In the genomic region with DNA sequence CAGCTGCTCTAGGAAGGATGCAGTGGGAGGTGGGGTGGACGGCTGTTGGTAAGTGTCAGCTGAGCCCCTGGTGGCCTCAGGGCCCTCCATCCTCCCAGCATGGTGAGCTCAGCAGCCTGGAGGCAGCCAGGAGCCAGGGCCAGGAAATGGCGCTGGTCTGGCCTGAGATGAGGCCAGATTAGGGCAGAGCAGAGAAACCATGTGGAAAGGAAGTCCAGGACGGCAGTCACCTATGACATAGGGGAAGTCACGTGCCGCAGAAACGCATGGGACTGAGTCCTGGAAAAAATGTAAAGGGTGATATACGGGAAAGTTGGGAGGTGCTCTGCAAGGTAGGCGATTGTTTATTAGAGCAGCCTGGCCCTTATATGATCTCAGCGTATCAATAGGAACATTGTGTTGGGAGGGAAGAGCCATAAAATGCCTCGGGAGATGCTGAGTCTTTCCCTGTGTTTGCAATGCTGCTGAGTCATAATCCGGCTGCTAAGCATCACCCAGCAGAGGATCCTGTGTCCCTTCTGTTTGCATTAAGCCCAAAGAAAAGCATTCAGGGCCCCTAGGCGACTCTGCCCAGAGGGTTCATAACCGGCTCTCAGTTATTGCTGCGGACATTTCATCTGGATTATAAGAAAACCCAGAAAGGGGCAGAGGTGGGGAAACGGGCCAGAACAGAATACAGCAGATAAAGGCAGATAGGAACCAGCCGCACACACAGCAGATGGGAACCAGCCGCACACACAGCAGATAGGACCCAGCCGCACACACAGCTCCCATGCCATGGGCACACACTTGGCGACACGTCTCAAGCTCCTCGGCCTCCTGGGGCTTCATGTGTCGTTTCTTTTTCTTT, we compare ENCODE assay signal across 8 cellular contexts. TPM values are rescaled to one million over a fixed set of nuclear protein-coding genes. Genes with fewer than 3 reads are reported as not detected.
A peak's percentile ranks its signal among the peaks of the same experiment; 100 is the strongest.
DNase-seq lines count a peak whose midpoint lies in the region; ATAC-seq, FAIRE-seq and TF ChIP-seq lines count a peak whose summit lies in the region.

No MANE protein-coding gene starts in this region.

- no peak overlapping the region for H2BK120ac ChIP-seq in trophoblast cell (ENCODE audit: insufficient read depth, low read length, poor library complexity)

- no peak overlapping the region for H3K18ac ChIP-seq in trophoblast cell (ENCODE audit: low read length)

- no peaks in the 10 kb centered on the region for H3K9me3 Mint-ChIP-seq in activated T-cell treated with anti-CD3 and anti-CD28 coated beads, Interleukin-2, amount 50 U/mL, for 72 hours

- peaks cover 16% of the 10 kb centered on the region for H3K4me1 Mint-ChIP-seq in activated T-cell treated with anti-CD3 and anti-CD28 coated beads, Interleukin-2, amount 50 U/mL, for 72 hours (ENCODE audit: low read depth)

- TF ChIP-seq CTCF in RWPE2 (IDR thresholded peaks at IDR 0.05; ENCODE audit: poor library complexity, severe bottlenecking) (no peak), fibroblast of mammary gland (conservative IDR thresholded peaks at IDR 0.05; ENCODE audit: control insufficient read depth, insufficient read depth, low read depth, low read length) (no peak)

- no peak overlapping the region for H3K9ac ChIP-seq in trophoblast cell (ENCODE audit: low read length)

- H3K36me3 Mint-ChIP-seq in activated T-cell treated with anti-CD3 and anti-CD28 coated beads, Interleukin-2, amount 50 U/mL, for 72 hours (ENCODE audit: insufficient read depth in 2 of 2), result no peaks in the 10 kb centered on the region

- H4K91ac ChIP-seq in trophoblast cell (ENCODE audit: low read depth, low read length), result peak overlapping the region; percentile 53

- H3K36me3 ChIP-seq in RWPE2 (ENCODE audit: low read depth), result no peaks in the 10 kb centered on the region
- H3K36me3 ChIP-seq in trophoblast cell (ENCODE audit: control insufficient read depth in 1 of 2, insufficient read depth in 2 of 2, low read length in 2 of 2), result peaks cover 0 to 4% of the 10 kb centered on the region in 2 experiments

- no peak for TF ChIP-seq POLR2A in H54 (IDR thresholded peaks at IDR 0.05; ENCODE audit: low read depth, low read length)

- no CpG with 5 or more reads among the region's 22 CpGs for WGBS in trophoblast cell (ENCODE audit: extremely low coverage, insufficient coverage, insufficient read length)

- H3K4me3 ChIP-seq in RWPE2 (ENCODE audit: severe bottlenecking), result no peak overlapping the region
- no peak overlapping the region for H3K4me3 ChIP-seq in fibroblast of mammary gland (ENCODE audit: control insufficient read depth, low read depth, low read length)
- no peak overlapping the region for H3K4me3 ChIP-seq in trophoblast cell (ENCODE audit: low read depth, low read length)

- H3K27me3 ChIP-seq in RWPE2 (ENCODE audit: insufficient read depth, poor library complexity, severe bottlenecking) (no peaks in the 10 kb centered on the region), trophoblast cell (ENCODE audit: insufficient read depth, low read length) (no peaks in the 10 kb centered on the region)

- H3K79me2 ChIP-seq in trophoblast cell (ENCODE audit: control insufficient read depth, insufficient read depth, low read length, poor library complexity), result no peaks in the 10 kb centered on the region

- H3K27me3 Mint-ChIP-seq in activated T-cell treated with anti-CD3 and anti-CD28 coated beads, Interleukin-2, amount 50 U/mL, for 72 hours (ENCODE audit: low read depth), result no peaks in the 10 kb centered on the region

- peak overlapping the region; percentile 60 for H3K27ac ChIP-seq in RWPE2 (ENCODE audit: poor library complexity, severe bottlenecking)
- H3K27ac ChIP-seq in trophoblast cell (ENCODE audit: low read depth, low read length), result peak overlapping the region; percentile 48

- peak overlapping the region; percentile 55 for H2BK12ac ChIP-seq in trophoblast cell (ENCODE audit: low read length)

- H3K23ac ChIP-seq in trophoblast cell (ENCODE audit: low read length), result no peak overlapping the region

- no peak overlapping the region for H3K27ac Mint-ChIP-seq in activated T-cell treated with anti-CD3 and anti-CD28 coated beads, Interleukin-2, amount 50 U/mL, for 72 hours

- H3K14ac ChIP-seq in trophoblast cell (ENCODE audit: low read length), result peak overlapping the region; percentile 30

- no peak overlapping the region for H2AK5ac ChIP-seq in trophoblast cell (ENCODE audit: low read length)

- FAIRE-seq in H54 (lab: Jason Lieb, UNC), result peak; percentile 91

- H4K12ac ChIP-seq in trophoblast cell (ENCODE audit: low read depth, low read length), result no peak overlapping the region

- H2BK5ac ChIP-seq in trophoblast cell (ENCODE audit: low read depth, low read length, poor library complexity), result no peak overlapping the region

- peaks cover 5% of the 10 kb centered on the region for H3K79me1 ChIP-seq in trophoblast cell (ENCODE audit: low read length)

- H3K9me3 ChIP-seq in RWPE2 (ENCODE audit: severe bottlenecking) (no peaks in the 10 kb centered on the region), trophoblast cell (ENCODE audit: insufficient read depth, low read depth, low read length) (peaks cover 2% of the 10 kb centered on the region)

- no peak overlapping the region for H3K4ac ChIP-seq in trophoblast cell (ENCODE audit: low read depth, low read length)

- peak; percentile 89 for DNase-seq in H54 (ENCODE audit: insufficient read length, low spot score)
- peak; percentile 54 for DNase-seq in RWPE2 (ENCODE audit: low spot score)
- DNase-seq in fibroblast of mammary gland (ENCODE audit: low read depth), result peak; percentile 26
- DNase-seq in trophoblast cell, result peak; percentile 97
- DNase-seq in activated T-cell treated with anti-CD3 and anti-CD28 coated beads, Interleukin-2, amount 50 U/mL, for 72 hours, result no peak

- peak; percentile 95 for ATAC-seq in RWPE2 (ENCODE audit: low read depth)
- ATAC-seq in HG03378 (IDR thresholded peaks at IDR 0.05; ENCODE audit: unreplicated experiment), result no peak
- no peak for ATAC-seq in HG03039 (IDR thresholded peaks at IDR 0.05; ENCODE audit: unreplicated experiment)
- no peak for ATAC-seq in GM18907 (IDR thresholded peaks at IDR 0.05; ENCODE audit: unreplicated experiment)
- ATAC-seq in activated T-cell treated with anti-CD3 and anti-CD28 coated beads, Interleukin-2, amount 50 U/mL, for 72 hours (replicated peaks in 1 of 2), result no peak

- peaks cover 8% of the 10 kb centered on the region for H3K4me1 ChIP-seq in RWPE2 (ENCODE audit: insufficient read depth, poor library complexity, severe bottlenecking)
- H3K4me1 ChIP-seq in trophoblast cell (ENCODE audit: control insufficient read depth in 1 of 2, insufficient read depth in 2 of 2, low read length in 2 of 2), result peaks cover 15 to 25% of the 10 kb centered on the region in 2 experiments

- H3K4me2 ChIP-seq in trophoblast cell (ENCODE audit: low read length), result peak overlapping the region; percentile 11

- H2AFZ ChIP-seq in trophoblast cell (ENCODE audit: insufficient read depth, low read length, poor library complexity), result peak overlapping the region; percentile 3

- no peak overlapping the region for H3K4me3 Mint-ChIP-seq in activated T-cell treated with anti-CD3 and anti-CD28 coated beads, Interleukin-2, amount 50 U/mL, for 72 hours

- no peak overlapping the region for H4K8ac ChIP-seq in trophoblast cell (ENCODE audit: low read depth, low read length)

RNA-seq across cellular contexts. Expression of a gene that starts 30.3 kb away (rescaled TPM):
- polyA plus RNA-seq in trophoblast cell (2013), result 2.4 and 2.6 TPM in 2 replicates
- under 1 TPM; 0.34 to 0.76 TPM for total RNA-seq in activated T-cell treated with anti-CD3 and anti-CD28 coated beads, Interleukin-2, amount 50 U/mL, for 72 hours

Comparison
In these comparisons a context has a peak if more than half of its experiments do, and no peak if none do; other contexts are left out.
1. DNase-seq: peak in H54 (single experiment), RWPE2 (single experiment), fibroblast of mammary gland (single experiment) and trophoblast cell (2 of 2); none in activated T-cell treated with anti-CD3 and anti-CD28 coated beads, Interleukin-2, amount 50 U/mL, for 72 hours (0 of 2).